ENCODE assay signal across 18 cellular contexts in the genomic region with DNA sequence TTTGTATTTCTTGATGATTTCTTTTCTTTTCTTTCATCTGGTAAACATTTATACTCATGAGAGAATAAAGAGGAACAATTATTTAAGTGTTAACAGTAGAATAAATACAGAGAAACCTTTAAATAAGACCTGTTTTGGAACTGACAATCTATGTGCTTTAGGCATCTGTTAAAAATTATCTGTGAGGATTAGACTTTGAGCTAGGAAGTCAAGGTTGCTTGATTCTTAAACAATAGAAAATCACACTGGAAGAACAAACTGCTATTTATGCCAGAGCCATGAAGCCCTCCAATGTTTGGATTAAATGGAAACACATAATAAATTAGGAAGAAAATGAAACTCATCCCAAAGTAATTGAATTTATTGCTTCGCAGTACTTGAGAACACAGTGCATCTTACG.
"Had no signal": no experiment of that assay in that cellular context is flagged by ENCODE, and none has a peak within 500 bp of the region (broad histone marks: within the 10 kb centered on the region; RNA-seq: fewer than 3 reads in every experiment).

No MANE protein-coding gene starts in this region.

- H3K27me3 ChIP-seq: SJSA1 had no signal

- H3K4me3 ChIP-seq: SJSA1, SK-N-MC had no signal

- DNase-seq: KBM-7, NCI-H1092, NCI-H1436, NCI-H187, NCI-H2029, NCI-H2081 treated with DMSO at 0.1 percent for 48 hours, NCI-H2171, NCI-H226, NCI-H446, NCI-H510A, NCI-H524 treated with DMSO at 0.1 percent for 48 hours, NCI-H69, NCI-H774, Right ventricle myocardium superior, RPMI8226, SIG-M5 had no signal

- H3K36me3 ChIP-seq: SJSA1 had no signal

- H3K27ac ChIP-seq: SJSA1, SK-N-MC had no signal

- H3K9me3 ChIP-seq: SJSA1 had no signal

- H3K4me1 ChIP-seq: SJSA1 had no signal
